In genomic region chr14:78667141-78667540, GRCh38 we compare ENCODE assay signal across 27 cellular contexts.
"Had no signal": no experiment of that assay in that cellular context is flagged by ENCODE, and none has a peak within 500 bp of the region (broad histone marks: within the 10 kb centered on the region; RNA-seq: fewer than 3 reads in every experiment).

No MANE protein-coding gene starts in this region.

- ATAC-seq: naive thymus-derived CD8-positive, alpha-beta T cell; natural killer cell treated with Interleukin-12 subunit alpha and Interleukin-12 subunit beta and Interleukin-15 and Interleukin-18, amount 100 ng/mL, for 72 hours; psoas muscle; right cardiac atrium; sciatic nerve; stimulated activated memory B cell treated with anti-CD40 and anti-IgM and Interleukin-4, amounts not matched to agents 10 μg/mL and 1 μg/mL and 100 μg/mL, for 72 hours; stimulated activated naive CD8-positive, alpha-beta T cell treated with anti-CD3 and anti-CD28 coated beads, Interleukin-15, amount 100 ng/mL, for 72 hours; stimulated activated naive CD8-positive, alpha-beta T cell treated with anti-CD3 and anti-CD28 coated beads, Interleukin-15, Interleukin-2, amounts not matched to agents 100 U/mL and 50 U/mL, for 24 hours; upper lobe of right lung had no signal

- H3K4me2 ChIP-seq: neural progenitor cell, smooth muscle cell had no signal

- H3K36me3 ChIP-seq: neural progenitor cell, ovary, spleen, suprapubic skin, tibial artery, transverse colon, upper lobe of right lung, uterus had no signal

- H3K9me3 ChIP-seq: ovary, psoas muscle, suprapubic skin, testis, tibial artery, transverse colon, upper lobe of right lung, uterus had no signal

- DNase-seq: naive thymus-derived CD8-positive, alpha-beta T cell; ovary; psoas muscle; right cardiac atrium; spleen; stimulated activated CD4-positive, alpha-beta T cell treated with anti-CD3 and anti-CD28 coated beads, Interleukin-12 subunit alpha, Interleukin-12 subunit beta, amount 100 ng/mL, for 4 hours; stimulated activated CD4-positive, alpha-beta T cell treated with anti-CD3 and anti-CD28 coated beads, Interleukin-1b, Interleukin-23, amount 100 ng/mL, for 48 hours; stimulated activated CD4-positive, alpha-beta T cell treated with anti-CD3 and anti-CD28 coated beads, Interleukin-4, amount 100 ng/mL, for 1 hour; stimulated activated CD4-positive, alpha-beta T cell treated with anti-CD3 and anti-CD28 coated beads, Interleukin-4, amount 100 ng/mL, for 4 hours; stimulated activated CD8-positive, alpha-beta memory T cell treated with anti-CD3 and anti-CD28 coated beads, Interleukin-4, amount 100 ng/mL, for 48 hours; stimulated activated naive CD4-positive, alpha-beta T cell; stimulated activated naive CD8-positive, alpha-beta T cell treated with anti-CD3 and anti-CD28 coated beads, Interleukin-15, amount 100 ng/mL, for 72 hours; stimulated activated naive CD8-positive, alpha-beta T cell treated with anti-CD3 and anti-CD28 coated beads, Interleukin-15, Interleukin-2, amounts not matched to agents 100 U/mL and 50 U/mL, for 24 hours; substantia nigra; testis; tibial artery; transverse colon; upper lobe of right lung; uterus had no signal

- H3K27me3 ChIP-seq: neural progenitor cell, ovary, spleen, suprapubic skin, testis, tibial artery, transverse colon, upper lobe of right lung, uterus had no signal

- H3K4me1 ChIP-seq: neural progenitor cell, parathyroid adenoma, psoas muscle, spleen, suprapubic skin, testis, tibial artery, transverse colon, upper lobe of right lung, uterus had no signal

- H3K27ac ChIP-seq: neural progenitor cell, ovary, parathyroid adenoma, psoas muscle, skin epidermis, spleen, suprapubic skin, testis, tibial artery, transverse colon, upper lobe of right lung, uterus had no signal

- H3K9ac ChIP-seq: neural progenitor cell, parathyroid adenoma had no signal

- H2AFZ ChIP-seq: neural progenitor cell, parathyroid adenoma had no signal

- H3K4me3 ChIP-seq: neural progenitor cell, ovary, psoas muscle, skin epidermis, smooth muscle cell, spleen, suprapubic skin, testis, tibial artery, transverse colon, upper lobe of right lung, uterus had no signal

- H3K79me2 ChIP-seq: parathyroid adenoma had no signal
